Comparison of ENCODE assay signal across 1 cellular context in genomic region chr20:35002426-35003210, GRCh38.
TF ChIP-seq lines count a peak whose summit lies in the region.

No MANE protein-coding gene starts in this region.

TF ChIP-seq in IMR-90, 13 proteins besides CTCF, POLR2A, EP300 and RAD21:
- TF ChIP-seq, protein P1, sequence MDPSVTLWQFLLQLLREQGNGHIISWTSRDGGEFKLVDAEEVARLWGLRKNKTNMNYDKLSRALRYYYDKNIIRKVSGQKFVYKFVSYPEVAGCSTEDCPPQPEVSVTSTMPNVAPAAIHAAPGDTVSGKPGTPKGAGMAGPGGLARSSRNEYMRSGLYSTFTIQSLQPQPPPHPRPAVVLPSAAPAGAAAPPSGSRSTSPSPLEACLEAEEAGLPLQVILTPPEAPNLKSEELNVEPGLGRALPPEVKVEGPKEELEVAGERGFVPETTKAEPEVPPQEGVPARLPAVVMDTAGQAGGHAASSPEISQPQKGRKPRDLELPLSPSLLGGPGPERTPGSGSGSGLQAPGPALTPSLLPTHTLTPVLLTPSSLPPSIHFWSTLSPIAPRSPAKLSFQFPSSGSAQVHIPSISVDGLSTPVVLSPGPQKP (IDR thresholded peaks at IDR 0.05; ENCODE audit: borderline replicate concordance, low read depth, low read length) = no peak
- no peak for TF ChIP-seq MAZ (IDR thresholded peaks at IDR 0.05; ENCODE audit: borderline replicate concordance, low read depth, low read length)
- TF ChIP-seq RFX5 (IDR thresholded peaks at IDR 0.05; ENCODE audit: low read depth, low read length) = no peak
- no peak for TF ChIP-seq RCOR1 (IDR thresholded peaks at IDR 0.05; ENCODE audit: insufficient replicate concordance, low read length)
- no peak for TF ChIP-seq CHD1 (IDR thresholded peaks at IDR 0.05; ENCODE audit: low read depth, low read length)
- no peak for TF ChIP-seq MXI1 (IDR thresholded peaks at IDR 0.05; ENCODE audit: borderline replicate concordance, low read depth, low read length)
- no peak for TF ChIP-seq USF2 (IDR thresholded peaks at IDR 0.05; ENCODE audit: low read depth, low read length)
- no peak for TF ChIP-seq CEBPB (IDR thresholded peaks at IDR 0.05; ENCODE audit: low read depth, low read length)
- TF ChIP-seq SMC3 (IDR thresholded peaks at IDR 0.05; ENCODE audit: low read depth, low read length) = no peak
- TF ChIP-seq NFE2L2 (IDR thresholded peaks at IDR 0.05; ENCODE audit: low read depth, low read length) = no peak
- no peak for TF ChIP-seq FOS (IDR thresholded peaks at IDR 0.05; ENCODE audit: low read depth, low read length)
- no peak for TF ChIP-seq BHLHE40 (IDR thresholded peaks at IDR 0.05; ENCODE audit: low read depth, low read length)
- no peak for TF ChIP-seq MAFK (IDR thresholded peaks at IDR 0.05; ENCODE audit: low read depth, low read length)
TF ChIP-seq in IMR-90: peak in this region for 0.
